Comparison of ENCODE assay signal across 10 cellular contexts in genomic region chr9:89690334-89690912, GRCh38.
A peak's percentile ranks its signal among the peaks of the same experiment; 100 is the strongest.
DNase-seq lines count a peak whose midpoint lies in the region; ATAC-seq and TF ChIP-seq lines count a peak whose summit lies in the region.
"Had no signal": no experiment of that assay in that cellular context is flagged by ENCODE, and none has a peak within 500 bp of the region (broad histone marks: within the 10 kb centered on the region; RNA-seq: fewer than 3 reads in every experiment).

No MANE protein-coding gene starts in this region.

- peaks cover 0 to 11% (median 10%) of the 10 kb centered on the region in 3 donors for H3K4me1 Mint-ChIP-seq in naive B cell

- intact Hi-C loops in adrenal gland (cut with DNase I) (no loop called here), left colon (cut with DNase I, micrococcal nuclease) (no loop called here)

- no peaks in the 10 kb centered on the region for H3K27me3 ChIP-seq in adrenal gland

- no peak overlapping the region for H3K4me3 Mint-ChIP-seq in naive B cell
- H3K4me3 Mint-ChIP-seq: neural crest cell had no signal

- no peak for TF ChIP-seq POLR2A in adrenal gland (IDR thresholded peaks at IDR 0.05)

- peaks cover 13 to 15% of the 10 kb centered on the region in 2 donors for H3K4me1 ChIP-seq in adrenal gland (replicated peaks in 1 of 2)

- H3K9me3 ChIP-seq in adrenal gland (replicated peaks in 1 of 3), result no peaks in the 10 kb centered on the region

- TF ChIP-seq CTCF in adrenal gland (IDR thresholded peaks at IDR 0.05), result no peak

- peaks cover 0 to 17% (median 7%) of the 10 kb centered on the region in 3 donors for H3K27me3 Mint-ChIP-seq in naive B cell

- peak overlapping the region in 1 of 6 donors; percentile 54 for H3K27ac Mint-ChIP-seq in naive B cell

- H3K4me3 ChIP-seq in adrenal gland, result no peak overlapping the region

- no peaks in the 10 kb centered on the region for H3K36me3 Mint-ChIP-seq in naive B cell

- H3K9me3 Mint-ChIP-seq in naive B cell, result no peaks in the 10 kb centered on the region
- H3K9me3 Mint-ChIP-seq: neural crest cell had no signal

- DNase-seq in NCI-H1417 (lab: John Stamatoyannopoulos, UW), result peak in 2 of 3 experiments; percentile 17 to 48
- no peak for DNase-seq in NCI-H1417 treated with DMSO at 0.1 percent for 48 hours (lab: John Stamatoyannopoulos, UW)
- DNase-seq in naive B cell, result no peak
- DNase-seq in adrenal gland, result no peak
- no peak for DNase-seq in stimulated activated naive CD4-positive, alpha-beta T cell (lab: John Stamatoyannopoulos, UW)
- no peak for DNase-seq in left colon
- DNase-seq: NCI-H1694 had no signal

- H3K36me3 ChIP-seq in adrenal gland (replicated peaks in 1 of 2), result no peaks in the 10 kb centered on the region

- 73 to 88% (median 79%) methylated on average over 3 of the region's 3 CpGs for WGBS in adrenal gland, 4 donors

- H3K27ac ChIP-seq in adrenal gland, result no peak overlapping the region

- peak; percentile 88 for ATAC-seq in GM21723 (IDR thresholded peaks at IDR 0.05; ENCODE audit: unreplicated experiment)
- ATAC-seq in HG03521 (IDR thresholded peaks at IDR 0.05; ENCODE audit: unreplicated experiment), result peak; percentile 84
- ATAC-seq in naive B cell (ENCODE audit: low read depth in 2 of 2), result peak; percentile 41 to 61
- no peak for ATAC-seq in left colon

Comparison
In these comparisons a context has a peak if more than half of its experiments do, and no peak if none do; other contexts are left out.
1. DNase-seq: peak in NCI-H1417 (2 of 3); none in NCI-H1417 treated with DMSO at 0.1 percent for 48 hours (single experiment), naive B cell (single experiment), adrenal gland (0 of 7), stimulated activated naive CD4-positive, alpha-beta T cell (0 of 6) and left colon (0 of 2).